In genomic region chr11:6438979-6439571, GRCh38 we compare ENCODE assay signal across 8 cellular contexts. TPM values are rescaled to one million over a fixed set of nuclear protein-coding genes. Genes with fewer than 3 reads are reported as not detected.
DNase-seq lines count a peak whose midpoint lies in the region; ATAC-seq and TF ChIP-seq lines count a peak whose summit lies in the region.

No MANE protein-coding gene starts in this region.

- no peak overlapping the region for H3K27ac ChIP-seq in HL-60 (replicated peaks)
- no peak overlapping the region for H3K27ac ChIP-seq in heart right ventricle

- no peak overlapping the region for H3K4me3 ChIP-seq in HL-60 (replicated peaks; ENCODE audit: insufficient read depth, low read length)
- H3K4me3 ChIP-seq in NT2/D1 (ENCODE audit: insufficient read length, low read depth): no peak overlapping the region
- H3K4me3 ChIP-seq in adipocyte (ENCODE audit: low read length): no peak overlapping the region
- no peak overlapping the region for H3K4me3 ChIP-seq in heart right ventricle

- in situ Hi-C loops in Caki2 (cut with HindIII; ENCODE audit: low pct_unique_long_range_greater_than_20kb, low sequenced_read_pairs): no loop called here

- no peaks in the 10 kb centered on the region for H3K27me3 ChIP-seq in HL-60 (ENCODE audit: insufficient read depth, poor library complexity, severe bottlenecking)
- no peaks in the 10 kb centered on the region for H3K27me3 ChIP-seq in NT2/D1 (ENCODE audit: insufficient read depth, insufficient read length)
- no peaks in the 10 kb centered on the region for H3K27me3 ChIP-seq in adipocyte (replicated peaks; ENCODE audit: control insufficient read depth, insufficient read depth, low read length)
- H3K27me3 ChIP-seq in heart right ventricle: no peaks in the 10 kb centered on the region

- WGBS in heart right ventricle, 2 donors: 3 to 8% methylated on average over 1 of the region's 1 CpG

- H3K9me3 ChIP-seq in NT2/D1 (ENCODE audit: insufficient read depth, low read length) (no peaks in the 10 kb centered on the region), adipocyte (ENCODE audit: control insufficient read depth, low read length) (no peaks in the 10 kb centered on the region), heart right ventricle (no peaks in the 10 kb centered on the region)

- H3K4me1 ChIP-seq in NT2/D1 (ENCODE audit: insufficient read depth, insufficient read length) (peaks cover 6% of the 10 kb centered on the region), adipocyte (ENCODE audit: control insufficient read depth, insufficient read depth, low read length) (peaks cover 28% of the 10 kb centered on the region), heart right ventricle (peaks cover 0 to 19% (median 0%) of the 10 kb centered on the region in 9 donors)

- H3K36me3 ChIP-seq in NT2/D1 (ENCODE audit: insufficient read depth, insufficient read length, low read length): no peaks in the 10 kb centered on the region
- H3K36me3 ChIP-seq in adipocyte (ENCODE audit: control insufficient read depth, insufficient read depth, low read length, severe bottlenecking): no peaks in the 10 kb centered on the region
- H3K36me3 ChIP-seq in heart right ventricle: no peaks in the 10 kb centered on the region

- intact Hi-C loops in heart right ventricle (cut with DNase I): loop anchor here in 3 of 10 donors (5.0 kb wide), 1 partner anchor 68 kb away; no protein-coding TSS in a partner anchor

- ATAC-seq in heart right ventricle: peak in 5 of 8 donors; percentile 49 to 73 (median 62)
- ATAC-seq in GM18861 (IDR thresholded peaks at IDR 0.05; ENCODE audit: unreplicated experiment): no peak

- peak; percentile 32 for DNase-seq in Caki2 (ENCODE audit: low read depth)
- DNase-seq in HL-60 (ENCODE audit: low read depth in 1 of 2, low spot score in 1 of 2): peak; percentile 52 to 72
- DNase-seq in NT2/D1 (ENCODE audit: low read depth, low spot score): peak; percentile 44
- peak; percentile 62 for DNase-seq in adipocyte (ENCODE audit: low read depth)
- peak in 1 of 2 donors; percentile 28 for DNase-seq in heart right ventricle
- DNase-seq in retina: peak; percentile 34
- no peak for DNase-seq in cortex of kidney (lab: John Stamatoyannopoulos, UW)

- TF ChIP-seq CTCF in HL-60 (IDR thresholded peaks at IDR 0.05; ENCODE audit: insufficient read depth, low read length): peak; percentile 51
- peak; percentile 12 to 73 (median 69) for TF ChIP-seq CTCF in heart right ventricle (IDR thresholded peaks at IDR 0.05)

- H3K9ac ChIP-seq in NT2/D1 (ENCODE audit: insufficient read length, low read depth) (no peak overlapping the region), adipocyte (ENCODE audit: low read length) (no peak overlapping the region)

RNA-seq across cellular contexts. Expression of gene HPX, which starts 1.7 kb away (rescaled TPM):
- 9.0 TPM in 1 of 2 replicates, not detected in the other for total RNA-seq in Caki2 (2014; rRNA removed; shearing (Covaris generic); ENCODE audit: low replicate concordance)
- total RNA-seq in heart right ventricle: under 1 TPM in 5 of 10 donors, not detected in 5; 0.33 to 0.55 (median 0.40) TPM
- under 1 TPM; 0.22 to 0.73 TPM for polyA plus RNA-seq in heart right ventricle

RNA-seq across cellular contexts. Expression of gene APBB1, which starts 20.2 kb away (rescaled TPM):
- 9.2 and 19.4 TPM in 2 replicates for total RNA-seq in Caki2 (2014; rRNA removed; shearing (Covaris generic); ENCODE audit: low replicate concordance)
- 10 to 100 TPM; 54.3 to 93.3 (median 65.2) TPM for total RNA-seq in heart right ventricle
- polyA plus RNA-seq in heart right ventricle: 10 to 100 TPM; 86.1 to 90.6 TPM

RNA-seq across cellular contexts. Expression of gene TRIM3, which starts 34.7 kb away (rescaled TPM):
- total RNA-seq in Caki2 (2014; rRNA removed; shearing (Covaris generic); ENCODE audit: low replicate concordance): 11.8 and 21.1 TPM in 2 replicates
- 10 to 100 TPM in 3 of 10 donors, 1 to 10 TPM in 7; 6.3 to 12.7 (median 8.7) TPM for total RNA-seq in heart right ventricle
- 10 to 100 TPM; 14.5 to 14.6 TPM for polyA plus RNA-seq in heart right ventricle

RNA-seq across cellular contexts. Expression of gene ARFIP2, which starts 42.1 kb away (rescaled TPM):
- 30.5 and 48.2 TPM in 2 replicates for total RNA-seq in Caki2 (2014; rRNA removed; shearing (Covaris generic); ENCODE audit: low replicate concordance)
- total RNA-seq in heart right ventricle: 10 to 100 TPM; 12.4 to 23.0 (median 14.8) TPM
- polyA plus RNA-seq in heart right ventricle: 10 to 100 TPM; 16.2 to 36.8 TPM

RNA-seq across cellular contexts. Expression of gene TIMM10B, which starts 42.2 kb away (rescaled TPM):
- 20.3 and 21.4 TPM in 2 replicates for total RNA-seq in Caki2 (2014; rRNA removed; shearing (Covaris generic); ENCODE audit: low replicate concordance)
- 10 to 100 TPM; 13.8 to 21.6 (median 17.5) TPM for total RNA-seq in heart right ventricle
- polyA plus RNA-seq in heart right ventricle: 10 to 100 TPM; 10.0 to 16.3 TPM
